Comparison of ENCODE assay signal across 8 cellular contexts in genomic region chr10:5873515-5873995, GRCh38. TPM values are rescaled to one million over a fixed set of nuclear protein-coding genes. Genes with fewer than 3 reads are reported as not detected.
DNase-seq lines count a peak whose midpoint lies in the region; ATAC-seq and TF ChIP-seq lines count a peak whose summit lies in the region.

No MANE protein-coding gene starts in this region.

- H3K27ac Mint-ChIP-seq in activated T-cell treated with anti-CD3 and anti-CD28 coated beads, Interleukin-2, amount 50 U/mL, for 72 hours: no peak overlapping the region

- peak; percentile 84 for ATAC-seq in GM19452 (IDR thresholded peaks at IDR 0.05; ENCODE audit: unreplicated experiment)
- ATAC-seq in activated T-cell treated with anti-CD3 and anti-CD28 coated beads, Interleukin-2, amount 50 U/mL, for 72 hours (replicated peaks in 1 of 2): peak; percentile 72 to 74
- ATAC-seq in thoracic aorta (ENCODE audit: insufficient number of reproducible peaks, low FRiP score, low read depth): no peak

- no peaks in the 10 kb centered on the region for H3K9me3 Mint-ChIP-seq in activated T-cell treated with anti-CD3 and anti-CD28 coated beads, Interleukin-2, amount 50 U/mL, for 72 hours

- TF ChIP-seq CTCF in Peyer's patch (IDR thresholded peaks at IDR 0.05) (peak; percentile 76 to 86 (median 82)), neutrophil (IDR thresholded peaks at IDR 0.05) (peak; percentile 82), thoracic aorta (IDR thresholded peaks at IDR 0.05) (peak; percentile 75)

- no peak for TF ChIP-seq POLR2A in Peyer's patch (IDR thresholded peaks at IDR 0.05)

- peaks cover 12% of the 10 kb centered on the region for H3K4me1 Mint-ChIP-seq in activated T-cell treated with anti-CD3 and anti-CD28 coated beads, Interleukin-2, amount 50 U/mL, for 72 hours (ENCODE audit: low read depth)

- H3K36me3 Mint-ChIP-seq in activated T-cell treated with anti-CD3 and anti-CD28 coated beads, Interleukin-2, amount 50 U/mL, for 72 hours (ENCODE audit: insufficient read depth in 2 of 2): peaks cover under 1 to 6% of the 10 kb centered on the region in 2 donors

- peaks cover 0 to 26% (median 0%) of the 10 kb centered on the region in 3 donors for H3K36me3 ChIP-seq in Peyer's patch
- H3K36me3 ChIP-seq in neutrophil: peaks cover 4% of the 10 kb centered on the region
- H3K36me3 ChIP-seq in thoracic aorta: peaks cover 12% of the 10 kb centered on the region

- DNase-seq in COR-L47 (lab: John Stamatoyannopoulos, UW): peak; percentile 12
- peak; percentile 15 for DNase-seq in HPDE6-E6E7 (ENCODE audit: extremely low spot score)
- peak in 2 of 3 donors; percentile 56 to 90 for DNase-seq in Peyer's patch
- DNase-seq in activated T-cell treated with anti-CD3 and anti-CD28 coated beads, Interleukin-2, amount 50 U/mL, for 72 hours: peak; percentile 57 to 70
- peak; percentile 91 for DNase-seq in fibroblast of peridontal ligament (ENCODE audit: extremely low read depth)
- no peak for DNase-seq in thoracic aorta (ENCODE audit: low spot score)

- H3K4me3 ChIP-seq in Peyer's patch (no peak overlapping the region), neutrophil (ENCODE audit: low read depth in 1 of 2, low read length in 1 of 2) (peak overlapping the region; percentile 53 to 59), thoracic aorta (no peak overlapping the region)

- H3K9me3 ChIP-seq in Peyer's patch (no peaks in the 10 kb centered on the region), neutrophil (no peaks in the 10 kb centered on the region), thoracic aorta (no peaks in the 10 kb centered on the region)

- H3K4me1 ChIP-seq in Peyer's patch: no peaks in the 10 kb centered on the region
- H3K4me1 ChIP-seq in neutrophil (ENCODE audit: control insufficient read depth in 1 of 2, insufficient read depth in 1 of 2, low read depth in 1 of 2, low read length in 1 of 2): no peaks in the 10 kb centered on the region
- H3K4me1 ChIP-seq in thoracic aorta (ENCODE audit: control insufficient read depth in 1 of 2, low read depth in 2 of 2): no peaks in the 10 kb centered on the region

- peak overlapping the region in 2 of 4 donors; percentile 24 to 66 for H3K27ac ChIP-seq in Peyer's patch
- no peak overlapping the region for H3K27ac ChIP-seq in neutrophil
- H3K27ac ChIP-seq in thoracic aorta: no peak overlapping the region

- H3K27me3 ChIP-seq in Peyer's patch (no peaks in the 10 kb centered on the region), neutrophil (no peaks in the 10 kb centered on the region), thoracic aorta (replicated peaks; ENCODE audit: insufficient read depth) (no peaks in the 10 kb centered on the region)

- no peaks in the 10 kb centered on the region for H3K27me3 Mint-ChIP-seq in activated T-cell treated with anti-CD3 and anti-CD28 coated beads, Interleukin-2, amount 50 U/mL, for 72 hours (ENCODE audit: low read depth)

- H3K4me3 Mint-ChIP-seq in activated T-cell treated with anti-CD3 and anti-CD28 coated beads, Interleukin-2, amount 50 U/mL, for 72 hours: peak overlapping the region; percentile 32 to 51

RNA-seq across cellular contexts. Expression of gene ANKRD16, which starts 16.1 kb away (rescaled TPM):
- total RNA-seq in Peyer's patch (10 to 100 TPM in 3 of 4 donors, 1 to 10 TPM in 1; 5.3 to 15.3 (median 11.9) TPM), thoracic aorta (10 to 100 TPM; 10.4 to 15.0 TPM)
- 1 to 10 TPM; 3.9 to 5.8 TPM for total RNA-seq in activated T-cell treated with anti-CD3 and anti-CD28 coated beads, Interleukin-2, amount 50 U/mL, for 72 hours

RNA-seq across cellular contexts. Expression of gene FBH1, which starts 16.5 kb away (rescaled TPM):
- total RNA-seq in Peyer's patch (100 to 1,000 TPM; 101 to 169 (median 138) TPM), thoracic aorta (10 to 100 TPM; 93.7 to 94.1 TPM)
- total RNA-seq in activated T-cell treated with anti-CD3 and anti-CD28 coated beads, Interleukin-2, amount 50 U/mL, for 72 hours: 10 to 100 TPM; 51.0 to 53.6 TPM

Comparison
In these comparisons a context has a peak if more than half of its experiments do, and no peak if none do; other contexts are left out.
1. H3K4me3 ChIP-seq: peak in neutrophil (2 of 2); none in Peyer's patch (0 of 4) and thoracic aorta (single experiment).
2. Peak in every context shown above with its lines, with median percentiles within 50 percentile points of each other: CTCF ChIP-seq.